10 cellular contexts compared by ENCODE assay signal in the genomic region with DNA sequence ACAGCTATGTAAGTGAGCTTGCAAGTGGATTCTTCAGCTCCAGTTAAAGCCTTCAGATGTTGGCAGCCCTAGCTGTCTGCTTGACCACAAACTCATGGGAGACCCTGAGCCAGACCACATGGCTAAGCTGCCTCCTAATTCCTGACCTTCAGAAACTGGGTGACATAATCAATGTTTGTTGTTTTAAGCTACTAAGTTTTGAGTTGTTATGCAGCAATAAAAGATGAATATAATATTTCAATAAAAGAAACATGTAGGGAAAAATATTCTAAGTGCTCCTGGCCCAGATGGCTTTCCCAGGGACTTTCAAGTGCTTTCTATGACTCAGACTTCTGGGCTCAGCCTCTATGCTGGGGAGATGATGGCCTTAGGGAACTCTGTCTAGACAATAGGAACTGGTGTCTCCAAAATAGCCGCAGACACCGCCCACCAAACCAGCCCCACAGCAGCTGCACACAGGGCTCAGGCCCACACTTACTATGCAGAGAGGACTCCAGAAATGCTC. TPM values are rescaled to one million over a fixed set of nuclear protein-coding genes. Genes with fewer than 3 reads are reported as not detected.
DNase-seq lines count a peak whose midpoint lies in the region; ATAC-seq and TF ChIP-seq lines count a peak whose summit lies in the region.
"Had no signal": no experiment of that assay in that cellular context is flagged by ENCODE, and none has a peak within 500 bp of the region (broad histone marks: within the 10 kb centered on the region; RNA-seq: fewer than 3 reads in every experiment).

No MANE protein-coding gene starts in this region.

- H3K27me3 ChIP-seq in foreskin keratinocyte = no peaks in the 10 kb centered on the region

- H3K4me1 ChIP-seq in foreskin keratinocyte = no peaks in the 10 kb centered on the region

- no peak for TF ChIP-seq CTCF in foreskin keratinocyte (conservative IDR thresholded peaks at IDR 0.05)

- ATAC-seq in foreskin keratinocyte = peak; percentile 89
- no peak for ATAC-seq in HG02840 (IDR thresholded peaks at IDR 0.05; ENCODE audit: low FRiP score, unreplicated experiment)

- intact Hi-C loops in posterior cingulate gyrus (cut with DNase I) = no loop called here

- no peak overlapping the region for H3K27ac ChIP-seq in foreskin keratinocyte

- DNase-seq in ELF-1 (ENCODE audit: low read depth, low spot score) = peak; percentile 68
- DNase-seq in T1000 (lab: John Stamatoyannopoulos, UW) = peak; percentile 71
- peak; percentile 55 to 76 for DNase-seq in foreskin keratinocyte
- peak in 9 of 10 donors; percentile 35 to 92 (median 53) for DNase-seq in posterior cingulate gyrus
- DNase-seq in KG1 (lab: John Stamatoyannopoulos, UW) = no peak
- DNase-seq in NCI-H187 (lab: John Stamatoyannopoulos, UW) = no peak
- no peak for DNase-seq in stimulated activated CD4-positive, alpha-beta T cell treated with anti-CD3 and anti-CD28 coated beads, Interleukin-4, amount 100 ng/mL, for 1 hour
- DNase-seq: activated CD4-positive, alpha-beta memory T cell treated with anti-CD3 and anti-CD28 coated beads, Interleukin-2, amount 10 ng/mL, durations not matched to agents 7 days and 5 days; GDM1 had no signal

RNA-seq across cellular contexts. Expression of a gene that starts 20.3 kb away (rescaled TPM):
- total RNA-seq in foreskin keratinocyte = 2.4 and 4.8 TPM in 2 replicates
- polyA plus RNA-seq in foreskin keratinocyte = 3.1 and 3.4 TPM in 2 replicates

RNA-seq across cellular contexts. Expression of a gene that starts 23.9 kb away (rescaled TPM):
- 177 and 204 TPM in 2 replicates for total RNA-seq in foreskin keratinocyte
- polyA plus RNA-seq in foreskin keratinocyte = 159 and 195 TPM in 2 replicates

Comparison
In these comparisons a context has a peak if more than half of its experiments do, and no peak if none do; other contexts are left out.
1. DNase-seq: peak in ELF-1 (single experiment), T1000 (single experiment), foreskin keratinocyte (2 of 2) and posterior cingulate gyrus (9 of 10); none in KG1 (single experiment), NCI-H187 (0 of 2) and stimulated activated CD4-positive, alpha-beta T cell treated with anti-CD3 and anti-CD28 coated beads, Interleukin-4, amount 100 ng/mL, for 1 hour (single experiment).